In genomic region chr2:33746401-33746800, GRCh38 we compare ENCODE assay signal across 18 cellular contexts.
"Had no signal": no experiment of that assay in that cellular context is flagged by ENCODE, and none has a peak within 500 bp of the region (broad histone marks: within the 10 kb centered on the region; RNA-seq: fewer than 3 reads in every experiment).

No MANE protein-coding gene starts in this region.

- H3K9me3 ChIP-seq: body of pancreas had no signal

- H3K4me3 Mint-ChIP-seq: activated CD8-positive, alpha-beta T cell treated with anti-CD3 and anti-CD28 coated beads for 36 hours; activated naive CD8-positive, alpha-beta T cell treated with anti-CD3 and anti-CD28 coated beads, Interleukin-2, amount 10 ng/mL, durations not matched to agents 7 days and 5 days; T-helper 1 cell treated with Interleukin-12 subunit alpha and Interleukin-12 subunit beta and Interleukin-4 antibody, amounts not matched to agents 30 μg/mL and 1 μg/mL, for 36 hours had no signal

- H3K27ac ChIP-seq: body of pancreas had no signal

- H3K27me3 Mint-ChIP-seq: activated naive CD8-positive, alpha-beta T cell treated with anti-CD3 and anti-CD28 coated beads, Interleukin-2, amount 10 ng/mL, durations not matched to agents 7 days and 5 days had no signal

- DNase-seq: activated CD4-positive, alpha-beta T cell treated with anti-CD3 and anti-CD28 coated beads for 4 hours; activated CD8-positive, alpha-beta memory T cell treated with anti-CD3 and anti-CD28 coated beads, Interleukin-2, amount 50 U/mL, for 4 hours; activated CD8-positive, alpha-beta T cell treated with anti-CD3 and anti-CD28 coated beads for 36 hours; activated naive CD4-positive, alpha-beta T cell treated with anti-CD3 and anti-CD28 coated beads, Interleukin-2, amount 50 U/mL, for 16 hours; activated naive CD8-positive, alpha-beta T cell treated with anti-CD3 and anti-CD28 coated beads, Interleukin-2, amount 10 ng/mL, durations not matched to agents 7 days and 5 days; activated T-cell treated with anti-CD3 and anti-CD28 coated beads, Interleukin-2, amount 50 U/mL, for 1 hour; aorta; body of pancreas; NCI-H1048; NCI-H1930; NCI-H2171; NCI-H2227 treated with DMSO at 0.1 percent for 48 hours; NCI-H526; NCI-H774; NK-92 treated with Interleukin-12 subunit alpha and Interleukin-12 subunit beta, amount 100 ng/mL, for 24 hours; OCI-M1; RPMI8226 had no signal

- H3K36me3 Mint-ChIP-seq: activated naive CD8-positive, alpha-beta T cell treated with anti-CD3 and anti-CD28 coated beads, Interleukin-2, amount 10 ng/mL, durations not matched to agents 7 days and 5 days had no signal

- H3K27ac Mint-ChIP-seq: activated CD8-positive, alpha-beta T cell treated with anti-CD3 and anti-CD28 coated beads for 36 hours; activated naive CD8-positive, alpha-beta T cell treated with anti-CD3 and anti-CD28 coated beads, Interleukin-2, amount 10 ng/mL, durations not matched to agents 7 days and 5 days; T-helper 1 cell treated with Interleukin-12 subunit alpha and Interleukin-12 subunit beta and Interleukin-4 antibody, amounts not matched to agents 30 μg/mL and 1 μg/mL, for 36 hours had no signal

- H3K4me1 Mint-ChIP-seq: activated naive CD8-positive, alpha-beta T cell treated with anti-CD3 and anti-CD28 coated beads, Interleukin-2, amount 10 ng/mL, durations not matched to agents 7 days and 5 days had no signal

- H3K4me1 ChIP-seq: body of pancreas had no signal

- H3K9me3 Mint-ChIP-seq: activated CD8-positive, alpha-beta T cell treated with anti-CD3 and anti-CD28 coated beads for 36 hours had no signal

- H3K27me3 ChIP-seq: body of pancreas had no signal

- H3K4me3 ChIP-seq: body of pancreas had no signal
